1 cellular context compared by ENCODE assay signal in the genomic region with DNA sequence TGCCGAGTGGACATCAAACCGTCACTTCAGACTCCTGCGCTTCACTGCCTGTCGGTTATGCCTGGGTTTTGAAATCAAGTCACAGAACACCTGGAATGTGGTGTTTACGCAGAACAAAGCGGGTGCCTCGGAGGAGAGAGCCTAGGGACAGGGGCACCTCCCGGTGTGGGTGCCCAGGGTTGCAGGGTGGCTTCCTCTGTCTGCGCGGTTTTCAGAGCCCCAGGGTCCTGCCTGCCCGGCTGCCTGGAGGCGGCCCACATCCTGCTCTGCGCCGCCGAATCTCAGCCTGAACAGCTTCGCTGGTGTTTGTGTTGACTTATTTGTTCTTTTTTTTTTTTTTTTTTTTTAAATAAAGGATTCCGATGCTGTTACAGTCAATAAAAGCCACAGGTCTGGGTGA.
TF ChIP-seq lines count a peak whose summit lies in the region.

No MANE protein-coding gene starts in this region.

TF ChIP-seq in IMR-90, 13 proteins besides CTCF, POLR2A, EP300 and RAD21:
- TF ChIP-seq, protein P1, sequence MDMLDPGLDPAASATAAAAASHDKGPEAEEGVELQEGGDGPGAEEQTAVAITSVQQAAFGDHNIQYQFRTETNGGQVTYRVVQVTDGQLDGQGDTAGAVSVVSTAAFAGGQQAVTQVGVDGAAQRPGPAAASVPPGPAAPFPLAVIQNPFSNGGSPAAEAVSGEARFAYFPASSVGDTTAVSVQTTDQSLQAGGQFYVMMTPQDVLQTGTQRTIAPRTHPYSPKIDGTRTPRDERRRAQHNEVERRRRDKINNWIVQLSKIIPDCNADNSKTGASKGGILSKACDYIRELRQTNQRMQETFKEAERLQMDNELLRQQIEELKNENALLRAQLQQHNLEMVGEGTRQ (IDR thresholded peaks at IDR 0.05; ENCODE audit: low read depth, low read length) = no peak
TF ChIP-seq in IMR-90: peak in this region for 0.
